Comparison of ENCODE assay signal across 26 cellular contexts in genomic region chr10:69676301-69676700, GRCh38. TPM values are rescaled to one million over a fixed set of nuclear protein-coding genes. Genes with fewer than 3 reads are reported as not detected.
"Had no signal": no experiment of that assay in that cellular context is flagged by ENCODE, and none has a peak within 500 bp of the region (broad histone marks: within the 10 kb centered on the region; RNA-seq: fewer than 3 reads in every experiment).

No MANE protein-coding gene starts in this region.

- FAIRE-seq: endometrium, islet of Langerhans, keratinocyte had no signal

- H3K27me3 ChIP-seq: colonic mucosa had no signal

- H3K4me1 ChIP-seq: colonic mucosa, esophagus squamous epithelium, gastrocnemius medialis, heart right ventricle, left lung, lower lobe of right lung had no signal

- H3K4me3 ChIP-seq: colonic mucosa, esophagus squamous epithelium, gastrocnemius medialis, heart right ventricle, left lung, lower lobe of right lung had no signal

- H3K9me3 ChIP-seq: colonic mucosa, esophagus squamous epithelium, gastrocnemius medialis, left lung, lower lobe of right lung had no signal

- H3K27ac ChIP-seq: colonic mucosa, epithelial cell of prostate, esophagus squamous epithelium, gastrocnemius medialis, heart right ventricle, left lung, lower lobe of right lung had no signal

- ATAC-seq: effector memory CD8-positive, alpha-beta T cell; esophagus mucosa; gastrocnemius medialis; heart right ventricle; left cardiac atrium; left lung; left ventricle myocardium superior; lower lobe of right lung had no signal

- H3K36me3 ChIP-seq: colonic mucosa, esophagus squamous epithelium, gastrocnemius medialis, heart right ventricle, left lung, lower lobe of right lung had no signal

- DNase-seq: colonic mucosa; cortex of kidney; effector CD8-positive, alpha-beta T cell; effector memory CD8-positive, alpha-beta T cell; endodermal cell; erythroblast; esophagus squamous epithelium; foreskin fibroblast; foreskin melanocyte; gastrocnemius medialis; glutamatergic neuron; head of caudate nucleus; heart right ventricle; hippocampal formation; left cardiac atrium; left ventricle myocardium superior; lower lobe of right lung; mesendoderm; midbrain had no signal

RNA-seq across cellular contexts. Expression of gene FAM241B, which starts 46.3 kb away (rescaled TPM):
- total RNA-seq: mononuclear cell had no signal
